ENCODE assay signal across 1 cellular context in the genomic region with DNA sequence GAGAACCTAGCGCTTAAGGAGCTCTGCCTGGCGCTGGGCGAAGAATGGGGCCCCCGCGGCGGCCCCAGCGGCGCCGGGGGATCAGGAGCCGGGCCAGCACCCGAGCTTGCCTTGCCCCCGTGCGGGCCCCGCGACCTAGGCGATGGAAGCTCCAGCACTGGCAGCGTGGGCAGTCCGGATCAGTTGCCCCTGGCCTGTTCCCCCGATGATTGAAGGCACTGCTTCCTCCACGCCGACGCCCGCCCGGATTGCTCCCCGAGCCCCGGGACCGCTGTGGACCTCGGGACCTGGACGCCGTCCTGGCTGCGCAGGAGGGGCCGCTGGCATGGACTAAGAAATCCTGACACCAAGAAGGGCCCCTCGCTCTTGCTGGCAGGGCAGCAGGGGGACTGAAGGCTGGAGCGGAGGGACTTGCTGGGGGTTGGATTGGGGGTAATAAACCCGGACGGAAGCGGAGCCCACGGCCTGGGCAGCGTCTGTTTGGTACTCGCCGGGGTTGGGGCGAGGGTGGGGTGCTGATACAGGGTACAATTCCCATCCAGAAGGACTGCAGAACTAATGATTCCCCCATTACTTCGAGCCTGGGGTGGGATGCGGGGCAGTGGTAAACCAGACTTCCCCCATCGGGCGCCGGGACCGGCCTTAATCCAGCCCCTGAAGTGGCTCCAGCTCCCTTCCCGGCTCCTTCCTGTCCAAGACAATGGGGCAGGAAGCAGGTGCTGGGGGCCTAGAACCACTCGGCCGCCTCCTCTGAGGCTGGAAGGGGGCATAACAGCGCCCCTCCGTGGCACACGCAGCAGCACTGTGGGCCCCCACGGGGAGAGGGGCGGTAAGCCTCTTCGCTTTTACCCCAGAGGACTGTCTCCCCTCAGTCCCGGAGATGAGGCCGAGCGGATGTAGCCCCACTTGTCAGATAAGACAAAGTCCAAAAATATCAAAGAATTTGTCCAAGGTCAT.
TF ChIP-seq lines count a peak whose summit lies in the region.

No MANE protein-coding gene starts in this region.

TF ChIP-seq in HepG2, 621 proteins besides CTCF, POLR2A, EP300 and RAD21 (continued from another document and continues in another):
- TF ChIP-seq, protein P1, sequence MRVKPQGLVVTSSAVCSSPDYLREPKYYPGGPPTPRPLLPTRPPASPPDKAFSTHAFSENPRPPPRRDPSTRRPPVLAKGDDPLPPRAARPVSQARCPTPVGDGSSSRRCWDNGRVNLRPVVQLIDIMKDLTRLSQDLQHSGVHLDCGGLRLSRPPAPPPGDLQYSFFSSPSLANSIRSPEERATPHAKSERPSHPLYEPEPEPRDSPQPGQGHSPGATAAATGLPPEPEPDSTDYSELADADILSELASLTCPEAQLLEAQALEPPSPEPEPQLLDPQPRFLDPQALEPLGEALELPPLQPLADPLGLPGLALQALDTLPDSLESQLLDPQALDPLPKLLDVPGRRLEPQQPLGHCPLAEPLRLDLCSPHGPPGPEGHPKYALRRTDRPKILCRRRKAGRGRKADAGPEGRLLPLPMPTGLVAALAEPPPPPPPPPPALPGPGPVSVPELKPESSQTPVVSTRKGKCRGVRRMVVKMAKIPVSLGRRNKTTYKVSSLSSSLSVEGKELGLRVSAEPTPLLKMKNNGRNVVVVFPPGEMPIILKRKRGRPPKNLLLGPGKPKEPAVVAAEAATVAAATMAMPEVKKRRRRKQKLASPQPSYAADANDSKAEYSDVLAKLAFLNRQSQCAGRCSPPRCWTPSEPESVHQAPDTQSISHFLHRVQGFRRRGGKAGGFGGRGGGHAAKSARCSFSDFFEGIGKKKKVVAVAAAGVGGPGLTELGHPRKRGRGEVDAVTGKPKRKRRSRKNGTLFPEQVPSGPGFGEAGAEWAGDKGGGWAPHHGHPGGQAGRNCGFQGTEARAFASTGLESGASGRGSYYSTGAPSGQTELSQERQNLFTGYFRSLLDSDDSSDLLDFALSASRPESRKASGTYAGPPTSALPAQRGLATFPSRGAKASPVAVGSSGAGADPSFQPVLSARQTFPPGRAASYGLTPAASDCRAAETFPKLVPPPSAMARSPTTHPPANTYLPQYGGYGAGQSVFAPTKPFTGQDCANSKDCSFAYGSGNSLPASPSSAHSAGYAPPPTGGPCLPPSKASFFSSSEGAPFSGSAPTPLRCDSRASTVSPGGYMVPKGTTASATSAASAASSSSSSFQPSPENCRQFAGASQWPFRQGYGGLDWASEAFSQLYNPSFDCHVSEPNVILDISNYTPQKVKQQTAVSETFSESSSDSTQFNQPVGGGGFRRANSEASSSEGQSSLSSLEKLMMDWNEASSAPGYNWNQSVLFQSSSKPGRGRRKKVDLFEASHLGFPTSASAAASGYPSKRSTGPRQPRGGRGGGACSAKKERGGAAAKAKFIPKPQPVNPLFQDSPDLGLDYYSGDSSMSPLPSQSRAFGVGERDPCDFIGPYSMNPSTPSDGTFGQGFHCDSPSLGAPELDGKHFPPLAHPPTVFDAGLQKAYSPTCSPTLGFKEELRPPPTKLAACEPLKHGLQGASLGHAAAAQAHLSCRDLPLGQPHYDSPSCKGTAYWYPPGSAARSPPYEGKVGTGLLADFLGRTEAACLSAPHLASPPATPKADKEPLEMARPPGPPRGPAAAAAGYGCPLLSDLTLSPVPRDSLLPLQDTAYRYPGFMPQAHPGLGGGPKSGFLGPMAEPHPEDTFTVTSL (CRISPR knock-in tag; IDR thresholded peaks at IDR 0.05; ENCODE audit: borderline replicate concordance): no peak
- TF ChIP-seq CHD2 (IDR thresholded peaks at IDR 0.05; ENCODE audit: low read depth, low read length): no peak
- TF ChIP-seq, protein P2, sequence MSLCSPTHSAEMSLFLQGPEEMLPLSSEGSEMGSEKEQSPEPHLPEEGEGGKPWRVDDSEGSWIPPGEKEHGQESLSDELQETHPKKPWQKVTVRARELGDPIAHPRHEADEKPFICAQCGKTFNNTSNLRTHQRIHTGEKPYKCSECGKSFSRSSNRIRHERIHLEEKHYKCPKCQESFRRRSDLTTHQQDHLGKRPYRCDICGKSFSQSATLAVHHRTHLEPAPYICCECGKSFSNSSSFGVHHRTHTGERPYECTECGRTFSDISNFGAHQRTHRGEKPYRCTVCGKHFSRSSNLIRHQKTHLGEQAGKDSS (CRISPR knock-in tag; IDR thresholded peaks at IDR 0.05; ENCODE audit: borderline replicate concordance, low read depth): peak; percentile 85; the same call in 1 of the 2 replicates
- no peak for TF ChIP-seq ZNF678 (CRISPR knock-in tag; IDR thresholded peaks at IDR 0.05)
- peak; percentile 60; the same call in 1 of the 2 replicates for TF ChIP-seq GATAD1 (CRISPR knock-in tag; IDR thresholded peaks at IDR 0.05)
- TF ChIP-seq ATF1 (CRISPR knock-in tag; IDR thresholded peaks at IDR 0.05): no peak
- TF ChIP-seq POLR2AphosphoS2 (IDR thresholded peaks at IDR 0.05; ENCODE audit: low read depth, low read length): peak; percentile 75; the same call in 1 of the 2 replicates
- TF ChIP-seq PHF20 (CRISPR knock-in tag; IDR thresholded peaks at IDR 0.05): no peak
- TF ChIP-seq, protein P3, sequence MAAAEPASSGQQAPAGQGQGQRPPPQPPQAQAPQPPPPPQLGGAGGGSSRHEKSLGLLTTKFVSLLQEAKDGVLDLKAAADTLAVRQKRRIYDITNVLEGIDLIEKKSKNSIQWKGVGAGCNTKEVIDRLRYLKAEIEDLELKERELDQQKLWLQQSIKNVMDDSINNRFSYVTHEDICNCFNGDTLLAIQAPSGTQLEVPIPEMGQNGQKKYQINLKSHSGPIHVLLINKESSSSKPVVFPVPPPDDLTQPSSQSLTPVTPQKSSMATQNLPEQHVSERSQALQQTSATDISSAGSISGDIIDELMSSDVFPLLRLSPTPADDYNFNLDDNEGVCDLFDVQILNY (CRISPR knock-in tag; conservative IDR thresholded peaks at IDR 0.05): no peak
- TF ChIP-seq, protein P4, sequence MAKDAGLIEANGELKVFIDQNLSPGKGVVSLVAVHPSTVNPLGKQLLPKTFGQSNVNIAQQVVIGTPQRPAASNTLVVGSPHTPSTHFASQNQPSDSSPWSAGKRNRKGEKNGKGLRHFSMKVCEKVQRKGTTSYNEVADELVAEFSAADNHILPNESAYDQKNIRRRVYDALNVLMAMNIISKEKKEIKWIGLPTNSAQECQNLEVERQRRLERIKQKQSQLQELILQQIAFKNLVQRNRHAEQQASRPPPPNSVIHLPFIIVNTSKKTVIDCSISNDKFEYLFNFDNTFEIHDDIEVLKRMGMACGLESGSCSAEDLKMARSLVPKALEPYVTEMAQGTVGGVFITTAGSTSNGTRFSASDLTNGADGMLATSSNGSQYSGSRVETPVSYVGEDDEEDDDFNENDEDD (CRISPR knock-in tag; IDR thresholded peaks at IDR 0.05; ENCODE audit: borderline replicate concordance): no peak
- TF ChIP-seq ZBTB1 (CRISPR knock-in tag; IDR thresholded peaks at IDR 0.05; ENCODE audit: borderline replicate concordance): no peak
- TF ChIP-seq ZBTB21 (CRISPR knock-in tag; IDR thresholded peaks at IDR 0.05): no peak
- no peak; the same call in 1 of the 2 replicates for TF ChIP-seq ZNF329 (CRISPR knock-in tag; IDR thresholded peaks at IDR 0.05; ENCODE audit: low read depth)
- no peak for TF ChIP-seq U2AF2 (IDR thresholded peaks at IDR 0.05; ENCODE audit: low read depth, low read length)
- TF ChIP-seq MAF1 (CRISPR knock-in tag; IDR thresholded peaks at IDR 0.05; ENCODE audit: borderline replicate concordance): no peak
- TF ChIP-seq, protein P5, sequence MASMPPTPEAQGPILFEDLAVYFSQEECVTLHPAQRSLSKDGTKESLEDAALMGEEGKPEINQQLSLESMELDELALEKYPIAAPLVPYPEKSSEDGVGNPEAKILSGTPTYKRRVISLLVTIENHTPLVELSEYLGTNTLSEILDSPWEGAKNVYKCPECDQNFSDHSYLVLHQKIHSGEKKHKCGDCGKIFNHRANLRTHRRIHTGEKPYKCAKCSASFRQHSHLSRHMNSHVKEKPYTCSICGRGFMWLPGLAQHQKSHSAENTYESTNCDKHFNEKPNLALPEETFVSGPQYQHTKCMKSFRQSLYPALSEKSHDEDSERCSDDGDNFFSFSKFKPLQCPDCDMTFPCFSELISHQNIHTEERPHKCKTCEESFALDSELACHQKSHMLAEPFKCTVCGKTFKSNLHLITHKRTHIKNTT (CRISPR knock-in tag; IDR thresholded peaks at IDR 0.05): no peak
- TF ChIP-seq ZNF205 (CRISPR knock-in tag; IDR thresholded peaks at IDR 0.05): peak; percentile 34
- TF ChIP-seq, protein P6, sequence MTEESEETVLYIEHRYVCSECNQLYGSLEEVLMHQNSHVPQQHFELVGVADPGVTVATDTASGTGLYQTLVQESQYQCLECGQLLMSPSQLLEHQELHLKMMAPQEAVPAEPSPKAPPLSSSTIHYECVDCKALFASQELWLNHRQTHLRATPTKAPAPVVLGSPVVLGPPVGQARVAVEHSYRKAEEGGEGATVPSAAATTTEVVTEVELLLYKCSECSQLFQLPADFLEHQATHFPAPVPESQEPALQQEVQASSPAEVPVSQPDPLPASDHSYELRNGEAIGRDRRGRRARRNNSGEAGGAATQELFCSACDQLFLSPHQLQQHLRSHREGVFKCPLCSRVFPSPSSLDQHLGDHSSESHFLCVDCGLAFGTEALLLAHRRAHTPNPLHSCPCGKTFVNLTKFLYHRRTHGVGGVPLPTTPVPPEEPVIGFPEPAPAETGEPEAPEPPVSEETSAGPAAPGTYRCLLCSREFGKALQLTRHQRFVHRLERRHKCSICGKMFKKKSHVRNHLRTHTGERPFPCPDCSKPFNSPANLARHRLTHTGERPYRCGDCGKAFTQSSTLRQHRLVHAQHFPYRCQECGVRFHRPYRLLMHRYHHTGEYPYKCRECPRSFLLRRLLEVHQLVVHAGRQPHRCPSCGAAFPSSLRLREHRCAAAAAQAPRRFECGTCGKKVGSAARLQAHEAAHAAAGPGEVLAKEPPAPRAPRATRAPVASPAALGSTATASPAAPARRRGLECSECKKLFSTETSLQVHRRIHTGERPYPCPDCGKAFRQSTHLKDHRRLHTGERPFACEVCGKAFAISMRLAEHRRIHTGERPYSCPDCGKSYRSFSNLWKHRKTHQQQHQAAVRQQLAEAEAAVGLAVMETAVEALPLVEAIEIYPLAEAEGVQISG (CRISPR knock-in tag; IDR thresholded peaks at IDR 0.05): peak; percentile 43; the same call in 1 of the 2 replicates
- TF ChIP-seq NONO (IDR thresholded peaks at IDR 0.05): no peak
- peak; percentile 79 for TF ChIP-seq NONO (CRISPR knock-in tag; conservative IDR thresholded peaks at IDR 0.05)
- TF ChIP-seq SMYD3 (CRISPR knock-in tag; IDR thresholded peaks at IDR 0.05): no peak
- no peak for TF ChIP-seq BRCA1 (CRISPR knock-in tag; IDR thresholded peaks at IDR 0.05)
- TF ChIP-seq ZNF230 (CRISPR knock-in tag; IDR thresholded peaks at IDR 0.05): no peak
- no peak for TF ChIP-seq ZNF615 (CRISPR knock-in tag; IDR thresholded peaks at IDR 0.05; ENCODE audit: borderline replicate concordance)
- TF ChIP-seq RCOR2 (CRISPR knock-in tag; IDR thresholded peaks at IDR 0.05): no peak; the same call in 1 of the 2 replicates
- TF ChIP-seq ZMYM4 (CRISPR knock-in tag; IDR thresholded peaks at IDR 0.05): 0 out of 2 replicates have a peak, but pooled peaks have one; percentile 24
- TF ChIP-seq HDAC1 (CRISPR knock-in tag; IDR thresholded peaks at IDR 0.05): peak; percentile 62
- TF ChIP-seq, protein P7, sequence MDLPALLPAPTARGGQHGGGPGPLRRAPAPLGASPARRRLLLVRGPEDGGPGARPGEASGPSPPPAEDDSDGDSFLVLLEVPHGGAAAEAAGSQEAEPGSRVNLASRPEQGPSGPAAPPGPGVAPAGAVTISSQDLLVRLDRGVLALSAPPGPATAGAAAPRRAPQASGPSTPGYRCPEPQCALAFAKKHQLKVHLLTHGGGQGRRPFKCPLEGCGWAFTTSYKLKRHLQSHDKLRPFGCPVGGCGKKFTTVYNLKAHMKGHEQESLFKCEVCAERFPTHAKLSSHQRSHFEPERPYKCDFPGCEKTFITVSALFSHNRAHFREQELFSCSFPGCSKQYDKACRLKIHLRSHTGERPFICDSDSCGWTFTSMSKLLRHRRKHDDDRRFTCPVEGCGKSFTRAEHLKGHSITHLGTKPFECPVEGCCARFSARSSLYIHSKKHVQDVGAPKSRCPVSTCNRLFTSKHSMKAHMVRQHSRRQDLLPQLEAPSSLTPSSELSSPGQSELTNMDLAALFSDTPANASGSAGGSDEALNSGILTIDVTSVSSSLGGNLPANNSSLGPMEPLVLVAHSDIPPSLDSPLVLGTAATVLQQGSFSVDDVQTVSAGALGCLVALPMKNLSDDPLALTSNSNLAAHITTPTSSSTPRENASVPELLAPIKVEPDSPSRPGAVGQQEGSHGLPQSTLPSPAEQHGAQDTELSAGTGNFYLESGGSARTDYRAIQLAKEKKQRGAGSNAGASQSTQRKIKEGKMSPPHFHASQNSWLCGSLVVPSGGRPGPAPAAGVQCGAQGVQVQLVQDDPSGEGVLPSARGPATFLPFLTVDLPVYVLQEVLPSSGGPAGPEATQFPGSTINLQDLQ (CRISPR knock-in tag; IDR thresholded peaks at IDR 0.05): no peak
- TF ChIP-seq KLF6 (CRISPR knock-in tag; IDR thresholded peaks at IDR 0.05): 0 out of 2 replicates have a peak, but pooled peaks have one; percentile 8
- TF ChIP-seq SIX4 (CRISPR knock-in tag; IDR thresholded peaks at IDR 0.05): no peak
- TF ChIP-seq, protein P8, sequence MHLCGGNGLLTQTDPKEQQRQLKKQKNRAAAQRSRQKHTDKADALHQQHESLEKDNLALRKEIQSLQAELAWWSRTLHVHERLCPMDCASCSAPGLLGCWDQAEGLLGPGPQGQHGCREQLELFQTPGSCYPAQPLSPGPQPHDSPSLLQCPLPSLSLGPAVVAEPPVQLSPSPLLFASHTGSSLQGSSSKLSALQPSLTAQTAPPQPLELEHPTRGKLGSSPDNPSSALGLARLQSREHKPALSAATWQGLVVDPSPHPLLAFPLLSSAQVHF (CRISPR knock-in tag; IDR thresholded peaks at IDR 0.05): no peak
- peak; percentile 56; the same call in 1 of the 2 replicates for TF ChIP-seq KDM5B (CRISPR knock-in tag; IDR thresholded peaks at IDR 0.05; ENCODE audit: borderline replicate concordance)
- no peak for TF ChIP-seq ZNF7 (CRISPR knock-in tag; IDR thresholded peaks at IDR 0.05)
- TF ChIP-seq, protein P9, sequence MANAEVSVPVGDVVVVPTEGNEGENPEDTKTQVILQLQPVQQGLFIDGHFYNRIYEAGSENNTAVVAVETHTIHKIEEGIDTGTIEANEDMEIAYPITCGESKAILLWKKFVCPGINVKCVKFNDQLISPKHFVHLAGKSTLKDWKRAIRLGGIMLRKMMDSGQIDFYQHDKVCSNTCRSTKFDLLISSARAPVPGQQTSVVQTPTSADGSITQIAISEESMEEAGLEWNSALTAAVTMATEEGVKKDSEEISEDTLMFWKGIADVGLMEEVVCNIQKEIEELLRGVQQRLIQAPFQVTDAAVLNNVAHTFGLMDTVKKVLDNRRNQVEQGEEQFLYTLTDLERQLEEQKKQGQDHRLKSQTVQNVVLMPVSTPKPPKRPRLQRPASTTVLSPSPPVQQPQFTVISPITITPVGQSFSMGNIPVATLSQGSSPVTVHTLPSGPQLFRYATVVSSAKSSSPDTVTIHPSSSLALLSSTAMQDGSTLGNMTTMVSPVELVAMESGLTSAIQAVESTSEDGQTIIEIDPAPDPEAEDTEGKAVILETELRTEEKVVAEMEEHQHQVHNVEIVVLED (CRISPR knock-in tag; IDR thresholded peaks at IDR 0.05; ENCODE audit: borderline replicate concordance): no peak
- TF ChIP-seq, protein P10, sequence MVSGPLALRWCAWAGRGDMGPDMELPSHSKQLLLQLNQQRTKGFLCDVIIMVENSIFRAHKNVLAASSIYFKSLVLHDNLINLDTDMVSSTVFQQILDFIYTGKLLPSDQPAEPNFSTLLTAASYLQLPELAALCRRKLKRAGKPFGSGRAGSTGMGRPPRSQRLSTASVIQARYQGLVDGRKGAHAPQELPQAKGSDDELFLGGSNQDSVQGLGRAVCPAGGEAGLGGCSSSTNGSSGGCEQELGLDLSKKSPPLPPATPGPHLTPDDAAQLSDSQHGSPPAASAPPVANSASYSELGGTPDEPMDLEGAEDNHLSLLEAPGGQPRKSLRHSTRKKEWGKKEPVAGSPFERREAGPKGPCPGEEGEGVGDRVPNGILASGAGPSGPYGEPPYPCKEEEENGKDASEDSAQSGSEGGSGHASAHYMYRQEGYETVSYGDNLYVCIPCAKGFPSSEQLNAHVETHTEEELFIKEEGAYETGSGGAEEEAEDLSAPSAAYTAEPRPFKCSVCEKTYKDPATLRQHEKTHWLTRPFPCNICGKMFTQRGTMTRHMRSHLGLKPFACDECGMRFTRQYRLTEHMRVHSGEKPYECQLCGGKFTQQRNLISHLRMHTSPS (CRISPR knock-in tag; IDR thresholded peaks at IDR 0.05; ENCODE audit: low read depth): peak; percentile 69
- no peak for TF ChIP-seq SRY (CRISPR knock-in tag; IDR thresholded peaks at IDR 0.05)
